17 cellular contexts compared by ENCODE assay signal in the genomic region with DNA sequence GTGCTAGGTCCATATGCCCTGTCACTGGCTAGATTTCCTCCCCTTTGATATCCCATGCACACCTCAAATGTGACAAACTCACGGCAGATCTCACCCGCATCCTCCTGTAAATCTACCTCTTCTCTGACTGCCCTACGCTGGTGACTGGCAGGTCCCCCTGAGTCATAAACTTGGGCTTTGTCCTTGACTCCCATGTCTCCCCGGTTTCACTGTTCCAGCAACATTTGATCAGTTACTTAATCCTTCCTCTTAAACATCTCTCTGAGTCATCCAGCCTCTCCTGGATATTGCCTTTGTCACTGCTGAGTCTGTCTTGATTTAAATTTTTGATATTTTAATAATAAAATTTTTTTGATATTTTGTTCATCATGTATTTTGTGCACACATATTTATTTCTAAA. TPM values are rescaled to one million over a fixed set of nuclear protein-coding genes. Genes with fewer than 3 reads are reported as not detected.
A peak's percentile ranks its signal among the peaks of the same experiment; 100 is the strongest.
DNase-seq lines count a peak whose midpoint lies in the region; ATAC-seq and TF ChIP-seq lines count a peak whose summit lies in the region.
"Had no signal": no experiment of that assay in that cellular context is flagged by ENCODE, and none has a peak within 500 bp of the region (broad histone marks: within the 10 kb centered on the region; RNA-seq: fewer than 3 reads in every experiment).

No MANE protein-coding gene starts in this region.

- ATAC-seq in GM19452 (IDR thresholded peaks at IDR 0.05; ENCODE audit: unreplicated experiment) = no peak
- no peak for ATAC-seq in stimulated activated naive CD8-positive, alpha-beta T cell treated with anti-CD3 and anti-CD28 coated beads, Interleukin-15, Interleukin-2, amounts not matched to agents 100 U/mL and 50 U/mL, for 24 hours
- ATAC-seq: left lobe of liver, T-cell had no signal

- peak; percentile 29 for DNase-seq in AG20443 (ENCODE audit: low spot score)
- DNase-seq in LHCN-M2 (ENCODE audit: low read depth) = peak; percentile 73
- DNase-seq in adipocyte (ENCODE audit: low read depth) = peak; percentile 46
- peak; percentile 57 for DNase-seq in fibroblast of villous mesenchyme (ENCODE audit: low read depth)
- DNase-seq in activated CD4-positive, CD25-positive, alpha-beta regulatory T cell treated with anti-CD3 and anti-CD28 coated beads, Interleukin-2, amount 50 U/mL, for 72 hours = no peak
- no peak for DNase-seq in activated T-cell treated with anti-CD3 and anti-CD28 coated beads, Interleukin-2, amount 50 U/mL, for 48 hours
- no peak for DNase-seq in stimulated activated naive CD8-positive, alpha-beta T cell treated with anti-CD3 and anti-CD28 coated beads, Interleukin-15, Interleukin-2, amounts not matched to agents 100 U/mL and 50 U/mL, for 24 hours
- DNase-seq: activated naive CD4-positive, alpha-beta T cell treated with anti-CD3 and anti-CD28 coated beads, Interleukin-2, amount 10 ng/mL, durations not matched to agents 7 days and 5 days; hippocampal formation; NCI-H1048; NCI-H345; T-cell had no signal

- H3K9ac ChIP-seq in adipocyte (ENCODE audit: low read length) = no peak overlapping the region

- H3K36me3 ChIP-seq in adipocyte (ENCODE audit: control insufficient read depth, insufficient read depth, low read length, severe bottlenecking) = no peaks in the 10 kb centered on the region
- H3K36me3 ChIP-seq: suprapubic skin had no signal

- H3K27me3 ChIP-seq in adipocyte (replicated peaks; ENCODE audit: control insufficient read depth, insufficient read depth, low read length) = no peaks in the 10 kb centered on the region
- H3K27me3 ChIP-seq: suprapubic skin had no signal

- no peak for TF ChIP-seq CTCF in fibroblast of villous mesenchyme (IDR thresholded peaks at IDR 0.05; ENCODE audit: insufficient read depth, low read depth, low read length)

- no peaks in the 10 kb centered on the region for H3K9me3 ChIP-seq in adipocyte (ENCODE audit: control insufficient read depth, low read length)
- H3K9me3 ChIP-seq: suprapubic skin had no signal

- H3K4me3 ChIP-seq in adipocyte (ENCODE audit: low read length) (no peak overlapping the region), fibroblast of villous mesenchyme (ENCODE audit: low read depth, low read length) (no peak overlapping the region)
- H3K4me3 ChIP-seq: suprapubic skin had no signal

- peaks cover 3% of the 10 kb centered on the region for H3K4me1 ChIP-seq in adipocyte (ENCODE audit: control insufficient read depth, insufficient read depth, low read length)
- H3K4me1 ChIP-seq: suprapubic skin had no signal

RNA-seq across cellular contexts. Expression of gene FAM216B, which starts 26.5 kb away (rescaled TPM):
- not detected in 2 replicates for total RNA-seq in LHCN-M2 (2014; rRNA removed)
- not detected for polyA plus RNA-seq in LHCN-M2 (2012)
- not detected in 2 replicates for total RNA-seq in fibroblast of villous mesenchyme
- total RNA-seq: left lobe of liver, myocyte, suprapubic skin, T-cell had no signal
- polyA plus RNA-seq: BJ had no signal

Comparison
In these comparisons a context has a peak if more than half of its experiments do, and no peak if none do; other contexts are left out.
1. DNase-seq: peak in AG20443 (single experiment), LHCN-M2 (single experiment), adipocyte (single experiment) and fibroblast of villous mesenchyme (single experiment); none in activated CD4-positive, CD25-positive, alpha-beta regulatory T cell treated with anti-CD3 and anti-CD28 coated beads, Interleukin-2, amount 50 U/mL, for 72 hours (single experiment), activated T-cell treated with anti-CD3 and anti-CD28 coated beads, Interleukin-2, amount 50 U/mL, for 48 hours (0 of 2) and stimulated activated naive CD8-positive, alpha-beta T cell treated with anti-CD3 and anti-CD28 coated beads, Interleukin-15, Interleukin-2, amounts not matched to agents 100 U/mL and 50 U/mL, for 24 hours (single experiment).